ENCODE assay signal across 8 cellular contexts in the genomic region with DNA sequence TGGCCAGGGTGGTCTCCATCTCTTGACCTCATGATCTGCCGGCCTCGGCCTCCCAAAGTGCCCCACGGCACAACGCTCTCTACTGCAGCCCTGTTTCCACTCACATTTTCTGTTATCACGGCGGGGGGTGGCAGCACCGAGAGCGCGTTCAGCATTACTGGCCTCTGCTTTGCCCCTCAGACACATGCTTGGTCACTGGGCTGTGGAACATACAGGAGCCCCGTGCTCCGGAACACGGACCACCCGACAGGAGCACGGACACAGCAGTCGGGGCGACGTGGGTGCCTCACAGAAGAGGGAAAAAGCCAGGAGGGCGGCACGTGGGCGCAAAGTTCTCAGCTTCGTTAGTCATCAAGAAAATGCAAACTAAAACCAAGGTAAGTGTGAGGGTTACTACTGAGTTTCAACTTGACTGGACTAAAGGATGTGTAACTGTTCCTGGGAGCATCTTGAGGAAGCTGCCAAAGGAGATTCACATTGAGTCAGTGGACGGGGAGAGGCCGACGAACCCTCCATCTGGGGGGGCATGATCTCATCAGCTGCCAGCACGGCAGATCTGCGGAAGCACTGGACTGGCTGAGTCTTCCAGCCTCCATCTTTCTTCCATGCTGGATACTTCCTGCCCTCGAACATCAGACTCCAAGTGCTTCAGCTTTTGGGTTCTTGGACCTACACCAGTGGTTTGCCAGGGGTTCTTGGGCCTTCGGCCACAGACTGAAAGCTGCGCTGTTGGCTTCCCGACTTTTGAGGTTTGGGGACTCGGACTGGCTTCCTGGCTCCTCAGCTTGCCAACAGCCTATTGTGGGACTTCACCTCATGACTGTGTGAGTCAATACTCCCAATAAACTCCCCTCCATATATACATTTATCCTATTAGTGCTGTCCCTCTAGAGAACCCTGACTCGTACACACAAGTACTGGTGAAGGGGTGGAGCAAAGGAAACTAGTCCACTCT.
A peak's percentile ranks its signal among the peaks of the same experiment; 100 is the strongest.
DNase-seq lines count a peak whose midpoint lies in the region; ATAC-seq, FAIRE-seq and TF ChIP-seq lines count a peak whose summit lies in the region.

No MANE protein-coding gene starts in this region.

- peaks cover 0 to 2% (median 0%) of the 10 kb centered on the region in 5 experiments for H3K9me3 Mint-ChIP-seq in brain
- H3K9me3 Mint-ChIP-seq in progenitor cell of endocrine pancreas (ENCODE audit: low read depth) = no peaks in the 10 kb centered on the region

- no peak for ATAC-seq in HG03139 (IDR thresholded peaks at IDR 0.05; ENCODE audit: unreplicated experiment)

- DNase-seq in GM19239 (ENCODE audit: insufficient read length, low spot score) = peak; percentile 70
- DNase-seq in MV-4-11 (lab: John Stamatoyannopoulos, UW) = peak; percentile 21
- no peak for DNase-seq in progenitor cell of endocrine pancreas (ENCODE audit: low spot score, unreplicated experiment)
- no peak for DNase-seq in SIG-M5 (lab: John Stamatoyannopoulos, UW)
- no peak for DNase-seq in SW 1271 (lab: John Stamatoyannopoulos, UW)
- DNase-seq in NK-92 (lab: John Stamatoyannopoulos, UW; ENCODE audit: unreplicated experiment) = no peak

- H3K36me3 Mint-ChIP-seq in brain (peaks cover 12% of the 10 kb centered on the region), progenitor cell of endocrine pancreas (ENCODE audit: insufficient read depth) (peaks cover 3% of the 10 kb centered on the region)

- peak overlapping the region in 2 of 5 experiments; percentile 16 to 47 for H3K4me3 Mint-ChIP-seq in brain
- H3K4me3 Mint-ChIP-seq in progenitor cell of endocrine pancreas (ENCODE audit: low read depth) = no peak overlapping the region

- H3K4me1 Mint-ChIP-seq in brain (peaks cover 86% of the 10 kb centered on the region), progenitor cell of endocrine pancreas (ENCODE audit: low read depth) (peaks cover 62% of the 10 kb centered on the region)

- FAIRE-seq in GM19239 (lab: Jason Lieb, UNC) = peak; percentile 87

- no peaks in the 10 kb centered on the region for H3K27me3 Mint-ChIP-seq in brain
- H3K27me3 Mint-ChIP-seq in progenitor cell of endocrine pancreas = no peaks in the 10 kb centered on the region

- H3K27ac Mint-ChIP-seq in brain (peak overlapping the region; percentile 72 to 95 (median 94)), progenitor cell of endocrine pancreas (peak overlapping the region; percentile 94)

- no peak for TF ChIP-seq CTCF in brain (conservative IDR thresholded peaks at IDR 0.05)
- no peak for TF ChIP-seq CTCF in progenitor cell of endocrine pancreas (IDR thresholded peaks at IDR 0.05; ENCODE audit: unreplicated experiment)

Comparison
In these comparisons a context has a peak if more than half of its experiments do, and no peak if none do; other contexts are left out.
1. DNase-seq: peak in GM19239 (single experiment) and MV-4-11 (single experiment); none in progenitor cell of endocrine pancreas (single experiment), SIG-M5 (single experiment), SW 1271 (0 of 2) and NK-92 (single experiment).